ENCODE assay signal across 10 cellular contexts in genomic region chr6:149471801-149472200, GRCh38.
DNase-seq lines count a peak whose midpoint lies in the region; ATAC-seq lines count a peak whose summit lies in the region.
"Had no signal": no experiment of that assay in that cellular context is flagged by ENCODE, and none has a peak within 500 bp of the region (broad histone marks: within the 10 kb centered on the region; RNA-seq: fewer than 3 reads in every experiment).

No MANE protein-coding gene starts in this region.

- no peak for DNase-seq in effector memory CD8-positive, alpha-beta T cell
- DNase-seq in cerebellar cortex (ENCODE audit: low spot score) = no peak
- DNase-seq in head of caudate nucleus = no peak
- no peak for DNase-seq in NCI-H69 (lab: John Stamatoyannopoulos, UW)
- DNase-seq: H9, NCI-H1694, sigmoid colon had no signal

- H3K27me3 Mint-ChIP-seq in effector memory CD8-positive, alpha-beta T cell = no peaks in the 10 kb centered on the region

- intact Hi-C loops in head of caudate nucleus (cut with DNase I) = no loop called here

- ATAC-seq in GM18520 (IDR thresholded peaks at IDR 0.05; ENCODE audit: unreplicated experiment) (peak; percentile 30), GM19463 (IDR thresholded peaks at IDR 0.05; ENCODE audit: unreplicated experiment) (peak; percentile 32), HG03439 (IDR thresholded peaks at IDR 0.05; ENCODE audit: unreplicated experiment) (peak; percentile 20)
- ATAC-seq in effector memory CD8-positive, alpha-beta T cell (replicated peaks) = peak; percentile 30

- H3K4me1 Mint-ChIP-seq in effector memory CD8-positive, alpha-beta T cell (ENCODE audit: low read depth in 2 of 2) = peaks cover 17 to 22% of the 10 kb centered on the region in 2 donors

- peaks cover 20% of the 10 kb centered on the region for H3K36me3 Mint-ChIP-seq in effector memory CD8-positive, alpha-beta T cell (ENCODE audit: insufficient read depth)

- no peak overlapping the region for H3K27ac Mint-ChIP-seq in effector memory CD8-positive, alpha-beta T cell
- H3K27ac Mint-ChIP-seq: H9 had no signal

- no peak overlapping the region for H3K4me3 Mint-ChIP-seq in effector memory CD8-positive, alpha-beta T cell
- H3K4me3 Mint-ChIP-seq: H9 had no signal

- no peaks in the 10 kb centered on the region for H3K9me3 Mint-ChIP-seq in effector memory CD8-positive, alpha-beta T cell
- H3K9me3 Mint-ChIP-seq: H9 had no signal
